Comparison of ENCODE assay signal across 1 cellular context in genomic region chr1:29575277-29575676, GRCh38.
TF ChIP-seq lines count a peak whose summit lies in the region.

No MANE protein-coding gene starts in this region.

TF ChIP-seq in GM23338, 12 proteins besides CTCF, POLR2A, EP300 and RAD21 (continued from another document):
- TF ChIP-seq ZNF462 (CRISPR knock-in tag; IDR thresholded peaks at IDR 0.05) (no peak), EZH2phosphoT487 (IDR thresholded peaks at IDR 0.05; ENCODE audit: unreplicated experiment) (no peak), EZH2 (IDR thresholded peaks at IDR 0.05; ENCODE audit: low read depth, unreplicated experiment) (no peak), POLR2AphosphoS5 (IDR thresholded peaks at IDR 0.05; ENCODE audit: low read depth) (no peak), ZNF114 (CRISPR knock-in tag; IDR thresholded peaks at IDR 0.05) (no peak), ZNF331 (CRISPR knock-in tag; IDR thresholded peaks at IDR 0.05; ENCODE audit: low read depth) (no peak)
